14 cellular contexts compared by ENCODE assay signal in genomic region chr5:67695369-67695768, GRCh38.
"Had no signal": no experiment of that assay in that cellular context is flagged by ENCODE, and none has a peak within 500 bp of the region (broad histone marks: within the 10 kb centered on the region; RNA-seq: fewer than 3 reads in every experiment).

No MANE protein-coding gene starts in this region.

- DNase-seq: activated CD4-positive, alpha-beta memory T cell treated with anti-CD3 and anti-CD28 coated beads for 36 hours; activated gamma-delta T cell; activated naive CD8-positive, alpha-beta T cell treated with anti-CD3 and anti-CD28 coated beads for 36 hours; activated T-cell treated with anti-CD3 and anti-CD28 coated beads, Interleukin-2, amount 50 U/mL, for 48 hours; anterior cingulate cortex; colonic mucosa; effector CD4-positive, alpha-beta T cell; immature natural killer cell; mesendoderm; upper lobe of left lung had no signal

- ATAC-seq: activated CD4-positive, CD25-positive, alpha-beta regulatory T cell treated with anti-CD3 and anti-CD28 coated beads, Interleukin-2, amount 50 U/mL, for 24 hours had no signal

- H3K27me3 ChIP-seq: colonic mucosa, SJSA1, upper lobe of left lung had no signal

- H3K9me3 Mint-ChIP-seq: activated CD4-positive, alpha-beta memory T cell treated with anti-CD3 and anti-CD28 coated beads for 36 hours; activated naive CD8-positive, alpha-beta T cell treated with anti-CD3 and anti-CD28 coated beads for 36 hours; immature natural killer cell had no signal

- H3K27ac Mint-ChIP-seq: activated CD4-positive, alpha-beta memory T cell treated with anti-CD3 and anti-CD28 coated beads for 36 hours; activated naive CD8-positive, alpha-beta T cell treated with anti-CD3 and anti-CD28 coated beads for 36 hours; immature natural killer cell had no signal

- H3K4me1 ChIP-seq: colonic mucosa, SJSA1 had no signal

- H3K36me3 Mint-ChIP-seq: activated CD4-positive, alpha-beta memory T cell treated with anti-CD3 and anti-CD28 coated beads for 36 hours; activated naive CD8-positive, alpha-beta T cell treated with anti-CD3 and anti-CD28 coated beads for 36 hours; immature natural killer cell had no signal

- H3K4me3 ChIP-seq: colonic mucosa, SJSA1, skin epidermis, upper lobe of left lung had no signal

- H3K4me3 Mint-ChIP-seq: activated CD4-positive, alpha-beta memory T cell treated with anti-CD3 and anti-CD28 coated beads for 36 hours; activated naive CD8-positive, alpha-beta T cell treated with anti-CD3 and anti-CD28 coated beads for 36 hours; immature natural killer cell; neural crest cell had no signal

- H3K9me3 ChIP-seq: colonic mucosa, SJSA1, upper lobe of left lung had no signal

- H3K4me1 Mint-ChIP-seq: activated naive CD8-positive, alpha-beta T cell treated with anti-CD3 and anti-CD28 coated beads for 36 hours; immature natural killer cell; neural crest cell had no signal

- H3K27me3 Mint-ChIP-seq: activated CD4-positive, alpha-beta memory T cell treated with anti-CD3 and anti-CD28 coated beads for 36 hours; activated naive CD8-positive, alpha-beta T cell treated with anti-CD3 and anti-CD28 coated beads for 36 hours had no signal

- H3K27ac ChIP-seq: colonic mucosa, SJSA1 had no signal

- H3K36me3 ChIP-seq: colonic mucosa, SJSA1, upper lobe of left lung had no signal
